Comparison of ENCODE assay signal across 8 cellular contexts in the genomic region with DNA sequence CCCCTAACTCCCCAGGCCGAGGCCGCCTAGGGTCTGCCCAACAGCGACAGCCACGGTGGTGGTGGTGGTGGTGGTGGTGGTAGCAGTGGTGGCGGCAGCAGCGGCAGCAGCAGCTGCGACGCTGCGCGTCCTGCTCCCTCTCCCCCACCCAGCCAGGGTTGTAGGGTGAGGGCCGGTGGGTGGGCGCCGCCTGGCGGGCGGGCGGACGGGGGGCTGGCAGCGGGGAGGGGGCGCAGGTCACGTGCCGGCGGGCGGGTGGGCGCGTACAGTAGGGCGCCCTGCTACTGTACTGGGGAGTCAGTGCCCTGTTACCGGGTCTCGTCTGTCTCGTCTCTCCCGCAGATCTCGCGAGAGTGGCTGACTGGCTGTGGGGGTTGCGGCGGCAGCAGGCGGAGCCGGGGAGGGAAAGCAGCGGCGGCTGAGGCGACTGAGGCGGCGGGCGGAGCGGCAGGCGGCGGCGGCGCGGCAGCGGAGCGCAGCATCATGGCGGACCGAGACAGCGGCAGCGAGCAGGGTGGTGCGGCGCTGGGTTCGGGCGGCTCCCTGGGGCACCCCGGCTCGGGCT. TPM values are rescaled to one million over a fixed set of nuclear protein-coding genes. Genes with fewer than 3 reads are reported as not detected.
DNase-seq lines count a peak whose midpoint lies in the region; ATAC-seq and TF ChIP-seq lines count a peak whose summit lies in the region.

A gene (plus strand): TSS at position 411 of the 565 bp plus-strand sequence. CDS start 73 bp downstream, at position 484.

- TF ChIP-seq CTCF in colonic mucosa (IDR thresholded peaks at IDR 0.05), result no peak

- intact Hi-C loops in colonic mucosa (cut with DNase I), result no loop called here

- peaks cover 45 to 82% (median 69%) of the 10 kb centered on the region in 11 experiments for H4K20me1 ChIP-seq in BLaER1 treated with 17β-estradiol and CSF1 and Interleukin-3, amounts not matched to agents 10 nM and 100 nM

- H3K4me1 ChIP-seq in BLaER1 treated with 17β-estradiol and CSF1 and Interleukin-3, amounts not matched to agents 10 nM and 100 nM, result peaks cover 22 to 61% (median 38%) of the 10 kb centered on the region in 10 experiments
- H3K4me1 ChIP-seq in colonic mucosa, result peaks cover 7% of the 10 kb centered on the region

- H3K4me3 ChIP-seq in BLaER1 treated with 17β-estradiol and CSF1 and Interleukin-3, amounts not matched to agents 10 nM and 100 nM, result peak within 1 kb of the TSS; percentile 75 to 89 (median 82)
- peak within 1 kb of the TSS; percentile 66 for H3K4me3 ChIP-seq in colonic mucosa

- peak within 1 kb of the TSS; percentile 71 to 86 (median 80) for H3K27ac ChIP-seq in BLaER1 treated with 17β-estradiol and CSF1 and Interleukin-3, amounts not matched to agents 10 nM and 100 nM
- H3K27ac ChIP-seq in colonic mucosa, result peak within 1 kb of the TSS; percentile 91

- H3K9ac ChIP-seq in BLaER1 treated with 17β-estradiol and CSF1 and Interleukin-3, amounts not matched to agents 10 nM and 100 nM, result peak within 1 kb of the TSS; percentile 78 to 91 (median 86)
- peak within 1 kb of the TSS; percentile 87 to 88 for H3K9ac ChIP-seq in colonic mucosa (ENCODE audit: low read depth in 2 of 2, low read length in 2 of 2)

- H3K9me3 ChIP-seq in BLaER1 treated with 17β-estradiol and CSF1 and Interleukin-3, amounts not matched to agents 10 nM and 100 nM (replicated peaks in 1 of 11), result no peaks in the 10 kb centered on the region
- H3K9me3 ChIP-seq in colonic mucosa, result no peaks in the 10 kb centered on the region

- no peaks in the 10 kb centered on the region for H3K36me3 ChIP-seq in BLaER1 treated with 17β-estradiol and CSF1 and Interleukin-3, amounts not matched to agents 10 nM and 100 nM
- no peaks in the 10 kb centered on the region for H3K36me3 ChIP-seq in colonic mucosa

- ATAC-seq in HG03457 (IDR thresholded peaks at IDR 0.05; ENCODE audit: unreplicated experiment) (peak; percentile 71), left lobe of liver (peak; percentile 86)

- peak within 1 kb of the TSS; percentile 96 to 100 (median 100) for H3K4me2 ChIP-seq in BLaER1 treated with 17β-estradiol and CSF1 and Interleukin-3, amounts not matched to agents 10 nM and 100 nM

- H3K27me3 ChIP-seq in BLaER1 treated with 17β-estradiol and CSF1 and Interleukin-3, amounts not matched to agents 10 nM and 100 nM, result peaks cover 47 to 80% (median 64%) of the 10 kb centered on the region in 11 experiments
- no peaks in the 10 kb centered on the region for H3K27me3 ChIP-seq in colonic mucosa

- DNase-seq in GM19240 (ENCODE audit: insufficient read length, low spot score), result peak; percentile 68
- peak; percentile 77 for DNase-seq in NCI-H524 treated with DMSO at 0.1 percent for 48 hours (lab: John Stamatoyannopoulos, UW)
- DNase-seq in activated CD4-positive, alpha-beta T cell treated with anti-CD3 and anti-CD28 coated beads for 4 hours, result peak; percentile 96 to 98
- DNase-seq in colonic mucosa, result peak; percentile 95
- peak; percentile 94 for DNase-seq in left lobe of liver (ENCODE audit: low spot score)
- DNase-seq in stimulated activated CD4-positive, alpha-beta T cell treated with anti-CD3 and anti-CD28 coated beads, Interleukin-2, amount 100 ng/mL, for 24 hours, result peak; percentile 94 to 96

RNA-seq across cellular contexts. Expression of the gene that starts here (rescaled TPM):
- total RNA-seq in colonic mucosa (10 to 100 TPM; 20.5 to 21.6 TPM), left lobe of liver (12.7 TPM)

Comparison
In these comparisons a context has a peak if more than half of its experiments do, and no peak if none do; other contexts are left out.
1. Peak in every context shown above with its lines: DNase-seq, ATAC-seq, H3K4me3 ChIP-seq and H3K27ac ChIP-seq.